Comparison of ENCODE assay signal across 20 cellular contexts in genomic region chr11:122170815-122171475, GRCh38. TPM values are rescaled to one million over a fixed set of nuclear protein-coding genes. Genes with fewer than 3 reads are reported as not detected.
DNase-seq lines count a peak whose midpoint lies in the region; ATAC-seq, FAIRE-seq and TF ChIP-seq lines count a peak whose summit lies in the region.
"Had no signal": no experiment of that assay in that cellular context is flagged by ENCODE, and none has a peak within 500 bp of the region (broad histone marks: within the 10 kb centered on the region; RNA-seq: fewer than 3 reads in every experiment).

No MANE protein-coding gene starts in this region.

- WGBS in IMR-90 (ENCODE audit: extremely low coverage in 2 of 2, insufficient read length in 1 of 2), 2 experiments, result no CpG with 5 or more reads among the region's 3 CpGs

- H3K4me3 ChIP-seq in IMR-90 (ENCODE audit: insufficient read depth, low read depth, low read length) (no peak overlapping the region), bronchial epithelial cell (ENCODE audit: low read depth, low read length) (no peak overlapping the region), mucosa of descending colon (no peak overlapping the region)
- H3K4me3 ChIP-seq: stomach had no signal

- H3K9me3 ChIP-seq in IMR-90 (ENCODE audit: control insufficient read depth, insufficient read depth, low read length) (no peaks in the 10 kb centered on the region), mucosa of descending colon (no peaks in the 10 kb centered on the region)
- H3K9me3 ChIP-seq: stomach had no signal

- CTCF ChIA-PET in IMR-90 (lab: Yijun Ruan, JAX), result interaction anchor here (0.6 kb wide), 1 partner anchor 18 kb away, joined by 7 read pairs; no protein-coding TSS in a partner anchor

- peak overlapping the region; percentile 10; the same call in 1 of the 2 replicates for H3K4me2 ChIP-seq in IMR-90 (ENCODE audit: low read depth, low read length)

- 0 out of 2 replicates have a peak overlapping the region, but pooled peaks have one; percentile 47 for H3K14ac ChIP-seq in IMR-90 (replicated peaks; ENCODE audit: low read depth, low read length)

- no peaks in the 10 kb centered on the region for H3K27me3 ChIP-seq in IMR-90 (ENCODE audit: control insufficient read depth, insufficient read depth, low read length)
- H3K27me3 ChIP-seq in bronchial epithelial cell (ENCODE audit: control insufficient read depth, insufficient read depth, low read length), result no peaks in the 10 kb centered on the region
- H3K27me3 ChIP-seq: stomach had no signal

- peak overlapping the region; percentile 96 for H2BK5ac ChIP-seq in IMR-90 (ENCODE audit: low read depth, low read length, poor library complexity, severe bottlenecking)

- intact Hi-C loops in IMR-90 (cut with micrococcal nuclease) (no loop called here), mucosa of descending colon (cut with DNase I, micrococcal nuclease) (no loop called here)

- peak overlapping the region; percentile 1; the same call in 1 of the 2 replicates for H2BK120ac ChIP-seq in IMR-90 (ENCODE audit: low read depth, low read length)

- TF ChIP-seq CTCF in IMR-90 (conservative IDR thresholded peaks at IDR 0.05; ENCODE audit: low read depth, low read length) (no peak), bronchial epithelial cell (IDR thresholded peaks at IDR 0.05; ENCODE audit: insufficient read depth, low read length, severe bottlenecking) (no peak), omental fat pad (IDR thresholded peaks at IDR 0.05) (no peak), mucosa of descending colon (IDR thresholded peaks at IDR 0.05) (no peak)

- H3K18ac ChIP-seq in IMR-90 (ENCODE audit: low read depth, low read length), result peak overlapping the region; percentile 35; the same call in 1 of the 2 replicates

- peaks cover 0 to 10% of the 10 kb centered on the region in 2 experiments; a peak in 1 of 4 replicates for H3K79me1 ChIP-seq in IMR-90 (ENCODE audit: low read depth in 1 of 2, low read length in 2 of 2)

- 0 out of 2 replicates have a peak overlapping the region, but pooled peaks have one; percentile 13 for H2AK5ac ChIP-seq in IMR-90 (ENCODE audit: low read depth, low read length)

- H2BK15ac ChIP-seq in IMR-90 (ENCODE audit: low read depth, low read length), result no peak overlapping the region

- dilution Hi-C loops in IMR-90 (cut with HindIII; ENCODE audit: low sequenced_read_pairs, unreplicated experiment), result no loop called here

- H2BK20ac ChIP-seq in IMR-90 (ENCODE audit: low read depth, low read length), result no peak overlapping the region; the same call in 1 of the 2 replicates

- H3K9me1 ChIP-seq in IMR-90 (ENCODE audit: insufficient read depth, low read length), result peaks cover 15% of the 10 kb centered on the region

- H4K20me1 ChIP-seq in IMR-90 (ENCODE audit: insufficient read depth, low read length), result peaks cover 46% of the 10 kb centered on the region

- no peak overlapping the region for H3K56ac ChIP-seq in IMR-90 (ENCODE audit: extremely low read depth, insufficient read depth, low read length)

- peak overlapping the region; percentile 26 to 90; a peak in 3 of 4 replicates for H4K8ac ChIP-seq in IMR-90 (ENCODE audit: low read depth in 2 of 2, low read length in 2 of 2)

- no peak overlapping the region for H4K5ac ChIP-seq in IMR-90 (ENCODE audit: low read depth, low read length)

- TF ChIP-seq RAD21 in IMR-90 (IDR thresholded peaks at IDR 0.05; ENCODE audit: low read length), result no peak

- peak overlapping the region; percentile 24 for H3K27ac ChIP-seq in IMR-90 (ENCODE audit: insufficient read depth, low read length)
- H3K27ac ChIP-seq: stomach had no signal

- H3K9ac ChIP-seq in IMR-90 (ENCODE audit: low read depth, low read length), result no peak overlapping the region

- FAIRE-seq in bronchial epithelial cell (lab: Jason Lieb, UNC), result peak; percentile 97
- FAIRE-seq: TTC549 had no signal

- H4K91ac ChIP-seq in IMR-90 (ENCODE audit: insufficient read depth, low read depth, low read length), result peak overlapping the region; percentile 2; the same call in 1 of the 2 replicates

- POLR2A ChIA-PET in IMR-90 (lab: Charles Lee; ENCODE audit: unreplicated experiment), result no interaction called here

- H3K23ac ChIP-seq in IMR-90 (ENCODE audit: low read depth, low read length), result peak overlapping the region; percentile 50; the same call in 1 of the 2 replicates

- H2AFZ ChIP-seq in IMR-90 (replicated peaks; ENCODE audit: low read length, poor library complexity), result no peak overlapping the region

- DNase-seq in Daoy (ENCODE audit: low read depth) (peak; percentile 91), IMR-90 (peak; percentile 94), bronchial epithelial cell (ENCODE audit: low read depth) (peak; percentile 97), omental fat pad (ENCODE audit: low spot score) (no peak), mucosa of descending colon (no peak), NCI-H510A treated with DMSO at 0.1 percent for 48 hours (lab: John Stamatoyannopoulos, UW) (no peak), cerebellum (ENCODE audit: low spot score) (no peak)
- DNase-seq: activated CD8-positive, alpha-beta memory T cell treated with anti-CD3 and anti-CD28 coated beads, Interleukin-2, amount 50 U/mL, for 4 hours; amygdala; COR-L47; effector memory CD4-positive, alpha-beta T cell; H7; Kasumi-1; NCI-H2171; posterior cingulate gyrus; RPMI8226; stimulated activated CD4-positive, alpha-beta T cell treated with anti-CD3 and anti-CD28 coated beads, Interleukin-4, amount 100 ng/mL, for 24 hours; stomach had no signal

- BruUV-seq in IMR-90 (replicated peaks; lab: Mats Ljungman, UMichigan), result no TSS peak

- 0 out of 2 replicates have a peak, but pooled peaks have one; percentile 38 for TF ChIP-seq POLR2A in IMR-90 (IDR thresholded peaks at IDR 0.05; ENCODE audit: low read depth, low read length)

- H3K4ac ChIP-seq in IMR-90 (ENCODE audit: low read depth, low read length), result peak overlapping the region; percentile 58

- in situ Hi-C loops in IMR-90 (cut with MboI; ENCODE audit: low sequenced_read_pairs), result no loop called here

- H3K4me1 ChIP-seq in IMR-90 (ENCODE audit: control insufficient read depth, insufficient read depth, low read length) (peaks cover 27% of the 10 kb centered on the region), mucosa of descending colon (ENCODE audit: low read depth) (no peaks in the 10 kb centered on the region)

- ATAC-seq in IMR-90 (ENCODE audit: low read depth), result peak; percentile 70
- peak; percentile 43 for ATAC-seq in omental fat pad (ENCODE audit: low FRiP score)
- ATAC-seq in mucosa of descending colon, result no peak
- ATAC-seq in GM21367 (IDR thresholded peaks at IDR 0.05; ENCODE audit: unreplicated experiment), result no peak

- peaks cover 30% of the 10 kb centered on the region for H3K36me3 ChIP-seq in IMR-90 (ENCODE audit: control insufficient read depth, insufficient read depth, low read length)
- H3K36me3 ChIP-seq in bronchial epithelial cell (ENCODE audit: control insufficient read depth, insufficient read depth, low read length), result no peaks in the 10 kb centered on the region
- no peaks in the 10 kb centered on the region for H3K36me3 ChIP-seq in mucosa of descending colon (ENCODE audit: low read depth)
- H3K36me3 ChIP-seq: stomach had no signal

- H2AK9ac ChIP-seq in IMR-90 (replicated peaks; ENCODE audit: low read depth, low read length, poor library complexity), result no peak overlapping the region

TF ChIP-seq in IMR-90, 13 proteins besides CTCF, POLR2A, EP300 and RAD21:
- TF ChIP-seq RCOR1 (IDR thresholded peaks at IDR 0.05; ENCODE audit: insufficient replicate concordance, low read length), result peak; percentile 24
- TF ChIP-seq ELK1 (IDR thresholded peaks at IDR 0.05; ENCODE audit: borderline replicate concordance, low read depth, low read length), result no peak
- TF ChIP-seq MXI1 (IDR thresholded peaks at IDR 0.05; ENCODE audit: borderline replicate concordance, low read depth, low read length), result peak; percentile 29; the same call in 1 of the 2 replicates
- peak; percentile 53 for TF ChIP-seq BHLHE40 (IDR thresholded peaks at IDR 0.05; ENCODE audit: low read depth, low read length)
- TF ChIP-seq CEBPB (IDR thresholded peaks at IDR 0.05; ENCODE audit: low read depth, low read length), result no peak
- TF ChIP-seq FOS (IDR thresholded peaks at IDR 0.05; ENCODE audit: low read depth, low read length), result peak; percentile 66; the same call in 1 of the 2 replicates
- peak; percentile 16; the same call in 1 of the 2 replicates for TF ChIP-seq MAZ (IDR thresholded peaks at IDR 0.05; ENCODE audit: borderline replicate concordance, low read depth, low read length)

RNA-seq across cellular contexts. Expression of gene BLID, which starts 54.9 kb away (rescaled TPM):
- 0.34 TPM in 1 of 2 replicates, not detected in the other for total RNA-seq in Daoy (2014; rRNA removed; shearing (Covaris generic))
- total RNA-seq in IMR-90 (2012; rRNA removed), result 25.8 and 30.8 TPM in 2 replicates
- polyA plus RNA-seq in IMR-90 (2012; rRNA removed), result 0.13 and 0.24 TPM in 2 replicates
- not detected in 2 replicates for polyA plus RNA-seq in IMR-90 (2012; cell fraction: cytosol; rRNA removed)
- 0.24 and 2.9 TPM in 2 replicates for polyA plus RNA-seq in IMR-90 (2012; cell fraction: nucleus; rRNA removed; ENCODE audit: low replicate concordance)
- not detected in 2 replicates for total RNA-seq in bronchial epithelial cell
- total RNA-seq in omental fat pad, result 1 to 10 TPM; 1.7 to 6.5 (median 5.8) TPM
- under 1 TPM in 1 of 3 donors, not detected in 2; 0.73 TPM for total RNA-seq in mucosa of descending colon
- 7.5 TPM for total RNA-seq in cerebellum
- total RNA-seq: H7 had no signal
- polyA plus RNA-seq: stomach had no signal

Comparison
In these comparisons a context has a peak if more than half of its experiments do, and no peak if none do; other contexts are left out.
1. DNase-seq: peak in Daoy (single experiment), IMR-90 (single experiment) and bronchial epithelial cell (single experiment); none in omental fat pad (single experiment), mucosa of descending colon (0 of 3), NCI-H510A treated with DMSO at 0.1 percent for 48 hours (single experiment) and cerebellum (single experiment).
2. ATAC-seq: peak in IMR-90 (single experiment) and omental fat pad (single experiment); none in mucosa of descending colon (single experiment) and GM21367 (single experiment).